2 cellular contexts compared by ENCODE assay signal in genomic region chr16:84007520-84007919, GRCh38.
TF ChIP-seq lines count a peak whose summit lies in the region.

No MANE protein-coding gene starts in this region.

TF ChIP-seq in A549, 52 proteins besides CTCF, POLR2A, EP300 and RAD21 (continued from another document):
- TF ChIP-seq ESRRA (IDR thresholded peaks at IDR 0.05; ENCODE audit: borderline replicate concordance, low read length) (no peak), PHF8 (IDR thresholded peaks at IDR 0.05; ENCODE audit: borderline replicate concordance, low read depth) (no peak), CBX8 (IDR thresholded peaks at IDR 0.05) (no peak), USF2 (IDR thresholded peaks at IDR 0.05) (no peak)

TF ChIP-seq in WTC11, 78 proteins besides CTCF, POLR2A, EP300 and RAD21 (continued from another document):
- TF ChIP-seq, protein P1, sequence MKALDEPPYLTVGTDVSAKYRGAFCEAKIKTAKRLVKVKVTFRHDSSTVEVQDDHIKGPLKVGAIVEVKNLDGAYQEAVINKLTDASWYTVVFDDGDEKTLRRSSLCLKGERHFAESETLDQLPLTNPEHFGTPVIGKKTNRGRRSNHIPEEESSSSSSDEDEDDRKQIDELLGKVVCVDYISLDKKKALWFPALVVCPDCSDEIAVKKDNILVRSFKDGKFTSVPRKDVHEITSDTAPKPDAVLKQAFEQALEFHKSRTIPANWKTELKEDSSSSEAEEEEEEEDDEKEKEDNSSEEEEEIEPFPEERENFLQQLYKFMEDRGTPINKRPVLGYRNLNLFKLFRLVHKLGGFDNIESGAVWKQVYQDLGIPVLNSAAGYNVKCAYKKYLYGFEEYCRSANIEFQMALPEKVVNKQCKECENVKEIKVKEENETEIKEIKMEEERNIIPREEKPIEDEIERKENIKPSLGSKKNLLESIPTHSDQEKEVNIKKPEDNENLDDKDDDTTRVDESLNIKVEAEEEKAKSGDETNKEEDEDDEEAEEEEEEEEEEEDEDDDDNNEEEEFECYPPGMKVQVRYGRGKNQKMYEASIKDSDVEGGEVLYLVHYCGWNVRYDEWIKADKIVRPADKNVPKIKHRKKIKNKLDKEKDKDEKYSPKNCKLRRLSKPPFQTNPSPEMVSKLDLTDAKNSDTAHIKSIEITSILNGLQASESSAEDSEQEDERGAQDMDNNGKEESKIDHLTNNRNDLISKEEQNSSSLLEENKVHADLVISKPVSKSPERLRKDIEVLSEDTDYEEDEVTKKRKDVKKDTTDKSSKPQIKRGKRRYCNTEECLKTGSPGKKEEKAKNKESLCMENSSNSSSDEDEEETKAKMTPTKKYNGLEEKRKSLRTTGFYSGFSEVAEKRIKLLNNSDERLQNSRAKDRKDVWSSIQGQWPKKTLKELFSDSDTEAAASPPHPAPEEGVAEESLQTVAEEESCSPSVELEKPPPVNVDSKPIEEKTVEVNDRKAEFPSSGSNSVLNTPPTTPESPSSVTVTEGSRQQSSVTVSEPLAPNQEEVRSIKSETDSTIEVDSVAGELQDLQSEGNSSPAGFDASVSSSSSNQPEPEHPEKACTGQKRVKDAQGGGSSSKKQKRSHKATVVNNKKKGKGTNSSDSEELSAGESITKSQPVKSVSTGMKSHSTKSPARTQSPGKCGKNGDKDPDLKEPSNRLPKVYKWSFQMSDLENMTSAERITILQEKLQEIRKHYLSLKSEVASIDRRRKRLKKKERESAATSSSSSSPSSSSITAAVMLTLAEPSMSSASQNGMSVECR (CRISPR knock-in tag; IDR thresholded peaks at IDR 0.05; ENCODE audit: borderline replicate concordance) = no peak
- TF ChIP-seq ETV6 (CRISPR knock-in tag; IDR thresholded peaks at IDR 0.05) (no peak), ZNF263 (CRISPR knock-in tag; IDR thresholded peaks at IDR 0.05; ENCODE audit: low read depth) (no peak), NFATC4 (CRISPR knock-in tag; IDR thresholded peaks at IDR 0.05) (no peak), NFYB (CRISPR knock-in tag; conservative IDR thresholded peaks at IDR 0.05; ENCODE audit: low read depth) (no peak), GTF2I (CRISPR knock-in tag; conservative IDR thresholded peaks at IDR 0.05) (0 out of 2 replicates have a peak, but pooled peaks have one; percentile 9)
